Comparison of ENCODE assay signal across 8 cellular contexts in genomic region chr19:37466277-37466797, GRCh38. TPM values are rescaled to one million over a fixed set of nuclear protein-coding genes. Genes with fewer than 3 reads are reported as not detected.
DNase-seq lines count a peak whose midpoint lies in the region; ATAC-seq and TF ChIP-seq lines count a peak whose summit lies in the region.

No MANE protein-coding gene starts in this region.

- peak overlapping the region; percentile 87 for H2AFZ ChIP-seq in smooth muscle cell (ENCODE audit: low read depth)

- H3K27ac ChIP-seq in iPS DF 6.9 (ENCODE audit: low read length): no peak overlapping the region
- peak overlapping the region; percentile 68 for H3K27ac ChIP-seq in smooth muscle cell (ENCODE audit: low read depth)

- CTCF ChIA-PET in HEK293T (lab: Yijun Ruan, JAX): no interaction called here

- no peak for TF ChIP-seq CTCF in HFFc6 (IDR thresholded peaks at IDR 0.05)
- no peak for TF ChIP-seq CTCF in smooth muscle cell (IDR thresholded peaks at IDR 0.05; ENCODE audit: borderline replicate concordance, insufficient read depth, poor library complexity, severe bottlenecking)

- H3F3A ChIP-seq in smooth muscle cell (ENCODE audit: low read depth): no peaks in the 10 kb centered on the region

- H3K4me1 ChIP-seq in iPS DF 6.9 (ENCODE audit: control insufficient read depth, insufficient read depth, low read length): no peaks in the 10 kb centered on the region
- H3K4me1 ChIP-seq in smooth muscle cell (ENCODE audit: low read depth): peaks cover 7% of the 10 kb centered on the region

- intact Hi-C loops in activated T-helper 1 cell treated with anti-CD3 and anti-CD28 coated beads, Interleukin-12 subunit alpha, Interleukin-12 subunit beta, Interleukin-2, Interleukin-4 antibody, amounts not matched to agents 30 ng/mL and 10 ng/mL and 1 ng/mL, durations not matched to agents 14 hours and 24 hours and 36 hours (cut with micrococcal nuclease): loop anchor here (1.0 to 10.0 kb wide), 8 partner anchors 41 to 1352 kb away; partner anchors contain the start of genes CATSPERG, OVOL3, POLR2I and TBCB

- peaks cover 31% of the 10 kb centered on the region for H3K79me2 ChIP-seq in smooth muscle cell (ENCODE audit: low read depth)

- no peaks in the 10 kb centered on the region for H3K9me3 ChIP-seq in iPS DF 6.9 (ENCODE audit: control insufficient read depth, insufficient read depth, low read length)
- H3K9me3 ChIP-seq in smooth muscle cell (replicated peaks; ENCODE audit: low read depth): peaks cover 16% of the 10 kb centered on the region

- peak overlapping the region; percentile 94 for H3K4me2 ChIP-seq in smooth muscle cell

- peak overlapping the region; percentile 54 for H3K9ac ChIP-seq in smooth muscle cell (ENCODE audit: low read depth)

- H3K36me3 ChIP-seq in iPS DF 6.9 (ENCODE audit: control insufficient read depth, insufficient read depth, low read length) (no peaks in the 10 kb centered on the region; the same call in 1 of the 2 replicates), smooth muscle cell (ENCODE audit: low read depth) (peaks cover 38% of the 10 kb centered on the region)

- H3K27me3 Mint-ChIP-seq in HFFc6 (ENCODE audit: insufficient read depth): peaks cover 2% of the 10 kb centered on the region
- no peaks in the 10 kb centered on the region for H3K27me3 Mint-ChIP-seq in activated T-helper 1 cell treated with anti-CD3 and anti-CD28 coated beads, Interleukin-12 subunit alpha, Interleukin-12 subunit beta, Interleukin-2, Interleukin-4 antibody, amounts not matched to agents 30 ng/mL and 10 ng/mL and 1 ng/mL, durations not matched to agents 14 hours and 24 hours and 36 hours (ENCODE audit: insufficient read depth)

- H3K27ac Mint-ChIP-seq in HFFc6: peak overlapping the region; percentile 96
- H3K27ac Mint-ChIP-seq in activated T-helper 1 cell treated with anti-CD3 and anti-CD28 coated beads, Interleukin-12 subunit alpha, Interleukin-12 subunit beta, Interleukin-2, Interleukin-4 antibody, amounts not matched to agents 30 ng/mL and 10 ng/mL and 1 ng/mL, durations not matched to agents 14 hours and 24 hours and 36 hours: peak overlapping the region; percentile 93

- ATAC-seq in left lobe of liver: no peak

- peaks cover 33% of the 10 kb centered on the region for H3K4me1 Mint-ChIP-seq in HFFc6 (ENCODE audit: low read depth)
- peaks cover 27% of the 10 kb centered on the region for H3K4me1 Mint-ChIP-seq in activated T-helper 1 cell treated with anti-CD3 and anti-CD28 coated beads, Interleukin-12 subunit alpha, Interleukin-12 subunit beta, Interleukin-2, Interleukin-4 antibody, amounts not matched to agents 30 ng/mL and 10 ng/mL and 1 ng/mL, durations not matched to agents 14 hours and 24 hours and 36 hours (ENCODE audit: low read depth)

- H3K36me3 Mint-ChIP-seq in HFFc6 (ENCODE audit: low read depth): peaks cover 39% of the 10 kb centered on the region
- peaks cover 24% of the 10 kb centered on the region for H3K36me3 Mint-ChIP-seq in activated T-helper 1 cell treated with anti-CD3 and anti-CD28 coated beads, Interleukin-12 subunit alpha, Interleukin-12 subunit beta, Interleukin-2, Interleukin-4 antibody, amounts not matched to agents 30 ng/mL and 10 ng/mL and 1 ng/mL, durations not matched to agents 14 hours and 24 hours and 36 hours (ENCODE audit: low read depth)

- no CpG with 5 or more reads among the region's 25 CpGs for WGBS in iPS DF 6.9 (ENCODE audit: insufficient coverage, insufficient read length)
- WGBS in smooth muscle cell (ENCODE audit: low lambda C conversion rate): 42% methylated on average over 25 of the region's 25 CpGs

- H3K27me3 ChIP-seq in iPS DF 6.9 (ENCODE audit: control insufficient read depth, insufficient read depth, low read length) (no peaks in the 10 kb centered on the region), smooth muscle cell (ENCODE audit: low read depth) (no peaks in the 10 kb centered on the region)

- POLR2A ChIA-PET in HEK293T (lab: Yijun Ruan, JAX): interaction anchor here (1.0 kb wide), 1 partner anchor 95 kb away, joined by 4 read pairs; the partner anchor contains the start of gene ZNF527

- no peaks in the 10 kb centered on the region for H4K20me1 ChIP-seq in smooth muscle cell (ENCODE audit: low read depth)

- DNase-seq in HFFc6: no peak
- no peak for DNase-seq in activated T-helper 1 cell treated with anti-CD3 and anti-CD28 coated beads, Interleukin-12 subunit alpha, Interleukin-12 subunit beta, Interleukin-2, Interleukin-4 antibody, amounts not matched to agents 30 ng/mL and 10 ng/mL and 1 ng/mL, durations not matched to agents 14 hours and 24 hours and 36 hours (ENCODE audit: low spot score)
- DNase-seq in iPS DF 6.9 (ENCODE audit: low read depth, low spot score): no peak
- no peak for DNase-seq in smooth muscle cell (lab: John Stamatoyannopoulos, UW; ENCODE audit: unreplicated experiment)
- no peak for DNase-seq in cerebellum (ENCODE audit: low spot score)
- no peak for DNase-seq in NCI-H2196 (lab: John Stamatoyannopoulos, UW; ENCODE audit: unreplicated experiment)
- DNase-seq in left lobe of liver (ENCODE audit: low spot score): no peak
- no peak for DNase-seq in HEK293T (ENCODE audit: extremely low spot score)

- peak overlapping the region; percentile 71 for H3K4me3 ChIP-seq in iPS DF 6.9 (ENCODE audit: low read length)
- H3K4me3 ChIP-seq in smooth muscle cell: peak overlapping the region; percentile 83

- peak overlapping the region; percentile 98 for H3K4me3 Mint-ChIP-seq in HFFc6
- H3K4me3 Mint-ChIP-seq in activated T-helper 1 cell treated with anti-CD3 and anti-CD28 coated beads, Interleukin-12 subunit alpha, Interleukin-12 subunit beta, Interleukin-2, Interleukin-4 antibody, amounts not matched to agents 30 ng/mL and 10 ng/mL and 1 ng/mL, durations not matched to agents 14 hours and 24 hours and 36 hours: peak overlapping the region; percentile 92

- H3K9me3 Mint-ChIP-seq in HFFc6: peaks cover 45% of the 10 kb centered on the region
- peaks cover 24% of the 10 kb centered on the region for H3K9me3 Mint-ChIP-seq in activated T-helper 1 cell treated with anti-CD3 and anti-CD28 coated beads, Interleukin-12 subunit alpha, Interleukin-12 subunit beta, Interleukin-2, Interleukin-4 antibody, amounts not matched to agents 30 ng/mL and 10 ng/mL and 1 ng/mL, durations not matched to agents 14 hours and 24 hours and 36 hours

TF ChIP-seq in HEK293T, 16 proteins besides CTCF, POLR2A, EP300 and RAD21:
- no peak for TF ChIP-seq ELF4 (IDR thresholded peaks at IDR 0.05)
- TF ChIP-seq SP1 (IDR thresholded peaks at IDR 0.05): no peak
- TF ChIP-seq NFRKB (IDR thresholded peaks at IDR 0.05): no peak
- TF ChIP-seq PKNOX1 (IDR thresholded peaks at IDR 0.05): no peak
- TF ChIP-seq LEF1 (IDR thresholded peaks at IDR 0.05; ENCODE audit: borderline replicate concordance): no peak
- no peak for TF ChIP-seq FOXA1 (IDR thresholded peaks at IDR 0.05)
- TF ChIP-seq SUZ12 (IDR thresholded peaks at IDR 0.05): no peak
- no peak for TF ChIP-seq CTBP1 (IDR thresholded peaks at IDR 0.05; ENCODE audit: borderline replicate concordance)
- no peak for TF ChIP-seq ARNT (IDR thresholded peaks at IDR 0.05)
- TF ChIP-seq HDGF (IDR thresholded peaks at IDR 0.05; ENCODE audit: borderline replicate concordance): no peak
- TF ChIP-seq BHLHE40 (IDR thresholded peaks at IDR 0.05; ENCODE audit: borderline replicate concordance): no peak
- TF ChIP-seq L3MBTL2 (conservative IDR thresholded peaks at IDR 0.05): no peak
- no peak for TF ChIP-seq ZNF384 (IDR thresholded peaks at IDR 0.05)
- no peak for TF ChIP-seq FOXM1 (IDR thresholded peaks at IDR 0.05; ENCODE audit: borderline replicate concordance)
TF ChIP-seq in HEK293T: peak in this region for 0.

RNA-seq across cellular contexts. Expression of gene ZNF569, which starts 0.9 kb away (rescaled TPM):
- total RNA-seq in HFFc6 (2021; fragmentation: NEBNext Ultra II Directional; extraction: Animal tissue kit (Norgen Biotek cat#: 25700)): 1 to 10 TPM; 5.3 to 8.9 (median 6.2) TPM
- total RNA-seq in activated T-helper 1 cell treated with anti-CD3 and anti-CD28 coated beads, Interleukin-12 subunit alpha, Interleukin-12 subunit beta, Interleukin-2, Interleukin-4 antibody, amounts not matched to agents 30 ng/mL and 10 ng/mL and 1 ng/mL, durations not matched to agents 14 hours and 24 hours and 36 hours: 2.7 and 3.7 TPM in 2 replicates
- total RNA-seq in smooth muscle cell (6.6 and 10.1 TPM in 2 replicates), cerebellum (27.1 TPM), left lobe of liver (2.1 TPM)
- polyA plus RNA-seq in smooth muscle cell: 3.8 and 4.1 TPM in 2 replicates

RNA-seq across cellular contexts. Expression of gene ZNF570, which starts 2.8 kb away (rescaled TPM):
- 1 to 10 TPM; 1.8 to 4.9 (median 2.5) TPM for total RNA-seq in HFFc6 (2021; fragmentation: NEBNext Ultra II Directional; extraction: Animal tissue kit (Norgen Biotek cat#: 25700))
- total RNA-seq in activated T-helper 1 cell treated with anti-CD3 and anti-CD28 coated beads, Interleukin-12 subunit alpha, Interleukin-12 subunit beta, Interleukin-2, Interleukin-4 antibody, amounts not matched to agents 30 ng/mL and 10 ng/mL and 1 ng/mL, durations not matched to agents 14 hours and 24 hours and 36 hours: 2.1 and 2.8 TPM in 2 replicates
- total RNA-seq in smooth muscle cell: 10.0 TPM in 2 replicates
- 2.3 TPM in 2 replicates for polyA plus RNA-seq in smooth muscle cell
- total RNA-seq in cerebellum: 18.5 TPM
- total RNA-seq in left lobe of liver: 1.7 TPM

RNA-seq across cellular contexts. Expression of gene ZNF793, which starts 40.4 kb away (rescaled TPM):
- 1 to 10 TPM in 2 of 6 experiments, under 1 TPM in 4; 0.43 to 3.4 (median 0.70) TPM for total RNA-seq in HFFc6 (2021; fragmentation: NEBNext Ultra II Directional; extraction: Animal tissue kit (Norgen Biotek cat#: 25700))
- 0.39 and 0.44 TPM in 2 replicates for total RNA-seq in activated T-helper 1 cell treated with anti-CD3 and anti-CD28 coated beads, Interleukin-12 subunit alpha, Interleukin-12 subunit beta, Interleukin-2, Interleukin-4 antibody, amounts not matched to agents 30 ng/mL and 10 ng/mL and 1 ng/mL, durations not matched to agents 14 hours and 24 hours and 36 hours
- total RNA-seq in smooth muscle cell: 3.1 and 3.9 TPM in 2 replicates
- polyA plus RNA-seq in smooth muscle cell: 1.7 and 2.6 TPM in 2 replicates
- total RNA-seq in cerebellum: 35.2 TPM
- total RNA-seq in left lobe of liver: 0.33 TPM
